Comparison of ENCODE assay signal across 3 cellular contexts in genomic region chr11:32538804-32539203, GRCh38.
"Had no signal": no experiment of that assay in that cellular context is flagged by ENCODE, and none has a peak within 500 bp of the region (broad histone marks: within the 10 kb centered on the region; RNA-seq: fewer than 3 reads in every experiment).

No MANE protein-coding gene starts in this region.

- ATAC-seq: GM12878 had no signal

- H3K4me3 ChIP-seq: GM12878 had no signal

- DNase-seq: GDM1, GF-D8 had no signal
